In genomic region chr17:57902117-57902799, GRCh38 we compare ENCODE assay signal across 8 cellular contexts. TPM values are rescaled to one million over a fixed set of nuclear protein-coding genes. Genes with fewer than 3 reads are reported as not detected.
DNase-seq lines count a peak whose midpoint lies in the region; ATAC-seq and TF ChIP-seq lines count a peak whose summit lies in the region.

No MANE protein-coding gene starts in this region.

- peaks cover 4 to 33% of the 10 kb centered on the region in 2 donors for H3K4me1 ChIP-seq in uterus

- H3K9me3 ChIP-seq in uterus = no peaks in the 10 kb centered on the region

- ATAC-seq in GM19455 (IDR thresholded peaks at IDR 0.05; ENCODE audit: unreplicated experiment) (peak; percentile 72), HG03460 (IDR thresholded peaks at IDR 0.05; ENCODE audit: unreplicated experiment) (peak; percentile 50), GM19467 (IDR thresholded peaks at IDR 0.05; ENCODE audit: unreplicated experiment) (no peak)

- in situ Hi-C loops in Caki2 (cut with HindIII; ENCODE audit: low pct_unique_long_range_greater_than_20kb, low sequenced_read_pairs) = no loop called here

- peak overlapping the region; percentile 60 to 72 for H3K27ac ChIP-seq in uterus

- intact Hi-C loops in uterus (cut with DNase I; ENCODE audit: low total_unique reads) = no loop called here

- H3K4me3 ChIP-seq in uterus = no peak overlapping the region

- DNase-seq in Caki2 (ENCODE audit: low read depth) (peak; percentile 74), glomerular visceral epithelial cell (ENCODE audit: extremely low spot score) (peak; percentile 59), uterus (no peak), NCI-H1417 treated with DMSO at 0.1 percent for 48 hours (lab: John Stamatoyannopoulos, UW) (no peak)
- DNase-seq in activated effector memory CD4-positive, alpha-beta T cell treated with anti-CD3 and anti-CD28 coated beads, Interleukin-2, amount 50 U/mL, for 16 hours = no peak

- no peak for TF ChIP-seq POLR2A in uterus (IDR thresholded peaks at IDR 0.05)

- H3K36me3 ChIP-seq in uterus = no peaks in the 10 kb centered on the region

- no peaks in the 10 kb centered on the region for H3K27me3 ChIP-seq in uterus

- no peak for TF ChIP-seq CTCF in uterus (IDR thresholded peaks at IDR 0.05)

RNA-seq across cellular contexts. Expression of gene MRPS23, which starts 52.4 kb away (rescaled TPM):
- 57.0 and 71.5 TPM in 2 replicates for total RNA-seq in Caki2 (2014; rRNA removed; shearing (Covaris generic); ENCODE audit: low replicate concordance)
- 10 to 100 TPM in 2 of 4 donors, 1 to 10 TPM in 2; 5.9 to 35.2 (median 16.8) TPM for total RNA-seq in uterus

RNA-seq across cellular contexts. Expression of gene CUEDC1, which starts 53.0 kb away (rescaled TPM):
- total RNA-seq in Caki2 (2014; rRNA removed; shearing (Covaris generic); ENCODE audit: low replicate concordance) = 24.8 and 47.7 TPM in 2 replicates
- total RNA-seq in uterus = 10 to 100 TPM in 3 of 4 donors, 1 to 10 TPM in 1; 7.9 to 63.6 (median 18.8) TPM

Comparison
In these comparisons a context has a peak if more than half of its experiments do, and no peak if none do; other contexts are left out.
1. DNase-seq: peak in Caki2 (single experiment) and glomerular visceral epithelial cell (single experiment); none in uterus (0 of 2), activated effector memory CD4-positive, alpha-beta T cell treated with anti-CD3 and anti-CD28 coated beads, Interleukin-2, amount 50 U/mL, for 16 hours (single experiment) and NCI-H1417 treated with DMSO at 0.1 percent for 48 hours (single experiment).